ENCODE assay signal across 1 cellular context in the genomic region with DNA sequence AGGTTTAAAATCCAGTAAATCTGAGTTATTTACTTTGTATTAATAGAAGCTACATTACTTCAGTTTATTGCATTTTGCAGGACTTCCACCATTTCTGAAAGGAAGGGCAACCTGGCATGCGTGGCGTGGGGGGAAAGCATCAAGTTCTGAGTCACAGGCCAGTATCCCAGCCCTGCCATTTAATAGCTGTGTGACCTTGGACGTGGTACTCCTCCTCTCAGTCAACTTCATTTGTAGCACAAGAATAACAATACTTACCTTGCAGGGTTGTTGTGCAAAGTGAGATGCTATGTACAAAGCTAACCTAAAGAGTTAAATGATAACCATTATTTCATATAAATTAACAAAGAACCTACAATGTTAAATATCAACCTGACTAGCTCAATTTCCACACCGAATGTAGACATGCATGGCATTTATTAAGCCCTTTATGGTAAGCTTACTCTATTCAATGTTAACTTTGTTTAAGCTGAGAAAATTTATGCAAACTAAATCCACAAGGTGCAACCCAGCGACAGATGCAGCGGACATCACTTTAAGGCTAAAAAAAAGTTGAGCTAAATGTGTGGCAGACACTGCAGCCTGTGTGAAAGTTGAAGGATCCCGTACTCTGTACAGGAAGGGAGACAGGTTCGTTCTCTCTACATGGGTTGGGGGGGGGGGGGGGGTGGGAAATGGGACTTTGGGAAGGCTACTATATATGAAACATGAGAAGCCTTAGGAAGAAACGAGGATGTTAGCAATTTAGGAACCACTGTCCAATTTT.
A peak's percentile ranks its signal among the peaks of the same experiment; 100 is the strongest.
TF ChIP-seq lines count a peak whose summit lies in the region.

No MANE protein-coding gene starts in this region.

TF ChIP-seq in HepG2, 621 proteins besides CTCF, POLR2A, EP300 and RAD21 (continued from another document and continues in another):
- TF ChIP-seq PAXIP1 (CRISPR knock-in tag; conservative IDR thresholded peaks at IDR 0.05), result 0 out of 2 replicates have a peak, but pooled peaks have one; percentile 13
- TF ChIP-seq ZMYM3 (CRISPR knock-in tag; IDR thresholded peaks at IDR 0.05), result peak; percentile 93
- no peak for TF ChIP-seq GRHL1 (CRISPR knock-in tag; conservative IDR thresholded peaks at IDR 0.05)
- no peak for TF ChIP-seq TOPORS (CRISPR knock-in tag; IDR thresholded peaks at IDR 0.05)
- TF ChIP-seq PHF8 (CRISPR knock-in tag; IDR thresholded peaks at IDR 0.05), result no peak
- TF ChIP-seq, protein P1, sequence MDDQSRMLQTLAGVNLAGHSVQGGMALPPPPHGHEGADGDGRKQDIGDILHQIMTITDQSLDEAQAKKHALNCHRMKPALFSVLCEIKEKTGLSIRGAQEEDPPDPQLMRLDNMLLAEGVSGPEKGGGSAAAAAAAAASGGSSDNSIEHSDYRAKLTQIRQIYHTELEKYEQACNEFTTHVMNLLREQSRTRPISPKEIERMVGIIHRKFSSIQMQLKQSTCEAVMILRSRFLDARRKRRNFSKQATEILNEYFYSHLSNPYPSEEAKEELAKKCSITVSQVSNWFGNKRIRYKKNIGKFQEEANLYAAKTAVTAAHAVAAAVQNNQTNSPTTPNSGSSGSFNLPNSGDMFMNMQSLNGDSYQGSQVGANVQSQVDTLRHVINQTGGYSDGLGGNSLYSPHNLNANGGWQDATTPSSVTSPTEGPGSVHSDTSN (CRISPR knock-in tag; IDR thresholded peaks at IDR 0.05; ENCODE audit: borderline replicate concordance), result no peak
- TF ChIP-seq ZNF772 (CRISPR knock-in tag; IDR thresholded peaks at IDR 0.05), result no peak
- TF ChIP-seq, protein P2, sequence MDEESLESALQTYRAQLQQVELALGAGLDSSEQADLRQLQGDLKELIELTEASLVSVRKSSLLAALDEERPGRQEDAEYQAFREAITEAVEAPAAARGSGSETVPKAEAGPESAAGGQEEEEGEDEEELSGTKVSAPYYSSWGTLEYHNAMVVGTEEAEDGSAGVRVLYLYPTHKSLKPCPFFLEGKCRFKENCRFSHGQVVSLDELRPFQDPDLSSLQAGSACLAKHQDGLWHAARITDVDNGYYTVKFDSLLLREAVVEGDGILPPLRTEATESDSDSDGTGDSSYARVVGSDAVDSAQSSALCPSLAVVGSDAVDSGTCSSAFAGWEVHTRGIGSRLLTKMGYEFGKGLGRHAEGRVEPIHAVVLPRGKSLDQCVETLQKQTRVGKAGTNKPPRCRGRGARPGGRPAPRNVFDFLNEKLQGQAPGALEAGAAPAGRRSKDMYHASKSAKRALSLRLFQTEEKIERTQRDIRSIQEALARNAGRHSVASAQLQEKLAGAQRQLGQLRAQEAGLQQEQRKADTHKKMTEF (CRISPR knock-in tag; IDR thresholded peaks at IDR 0.05), result 0 out of 2 replicates have a peak, but pooled peaks have one; percentile 17
- no peak for TF ChIP-seq ZNF138 (CRISPR knock-in tag; IDR thresholded peaks at IDR 0.05; ENCODE audit: low read depth)
- 0 out of 2 replicates have a peak, but pooled peaks have one; percentile 18 for TF ChIP-seq STAG1 (CRISPR knock-in tag; IDR thresholded peaks at IDR 0.05)
- no peak for TF ChIP-seq ZNF773 (CRISPR knock-in tag; IDR thresholded peaks at IDR 0.05; ENCODE audit: borderline replicate concordance)
- TF ChIP-seq GATAD2A (CRISPR knock-in tag; IDR thresholded peaks at IDR 0.05), result peak; percentile 65; the same call in 1 of the 2 replicates
- no peak for TF ChIP-seq NR1H2 (CRISPR knock-in tag; IDR thresholded peaks at IDR 0.05; ENCODE audit: borderline replicate concordance, low read depth)
- no peak for TF ChIP-seq PHF5A (CRISPR knock-in tag; IDR thresholded peaks at IDR 0.05; ENCODE audit: low read depth, unreplicated experiment)
- no peak for TF ChIP-seq SMAD3 (CRISPR knock-in tag; IDR thresholded peaks at IDR 0.05)
- no peak for TF ChIP-seq ZNF121 (CRISPR knock-in tag; IDR thresholded peaks at IDR 0.05)
- no peak for TF ChIP-seq NFKB2 (CRISPR knock-in tag; IDR thresholded peaks at IDR 0.05; ENCODE audit: borderline replicate concordance)
- TF ChIP-seq ASH2L (IDR thresholded peaks at IDR 0.05; ENCODE audit: insufficient read length, low read depth, low read length), result no peak
- TF ChIP-seq ADNP (CRISPR knock-in tag; IDR thresholded peaks at IDR 0.05), result peak; percentile 62; the same call in 1 of the 2 replicates
- TF ChIP-seq ZNF737 (CRISPR knock-in tag; IDR thresholded peaks at IDR 0.05; ENCODE audit: borderline replicate concordance), result no peak
- no peak for TF ChIP-seq TIGD3 (CRISPR knock-in tag; IDR thresholded peaks at IDR 0.05; ENCODE audit: borderline replicate concordance)
- TF ChIP-seq, protein P3, sequence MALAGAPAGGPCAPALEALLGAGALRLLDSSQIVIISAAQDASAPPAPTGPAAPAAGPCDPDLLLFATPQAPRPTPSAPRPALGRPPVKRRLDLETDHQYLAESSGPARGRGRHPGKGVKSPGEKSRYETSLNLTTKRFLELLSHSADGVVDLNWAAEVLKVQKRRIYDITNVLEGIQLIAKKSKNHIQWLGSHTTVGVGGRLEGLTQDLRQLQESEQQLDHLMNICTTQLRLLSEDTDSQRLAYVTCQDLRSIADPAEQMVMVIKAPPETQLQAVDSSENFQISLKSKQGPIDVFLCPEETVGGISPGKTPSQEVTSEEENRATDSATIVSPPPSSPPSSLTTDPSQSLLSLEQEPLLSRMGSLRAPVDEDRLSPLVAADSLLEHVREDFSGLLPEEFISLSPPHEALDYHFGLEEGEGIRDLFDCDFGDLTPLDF (CRISPR knock-in tag; IDR thresholded peaks at IDR 0.05), result no peak
- TF ChIP-seq BORCS8-MEF2B (CRISPR knock-in tag; IDR thresholded peaks at IDR 0.05), result no peak
- peak; percentile 83 for TF ChIP-seq ZNF652 (CRISPR knock-in tag; IDR thresholded peaks at IDR 0.05; ENCODE audit: borderline replicate concordance, low read depth)
- no peak for TF ChIP-seq RFX5 (IDR thresholded peaks at IDR 0.05; ENCODE audit: low read depth, low read length)
- no peak for TF ChIP-seq ZNF788 (CRISPR knock-in tag; IDR thresholded peaks at IDR 0.05; ENCODE audit: borderline replicate concordance)
- TF ChIP-seq, protein P4, sequence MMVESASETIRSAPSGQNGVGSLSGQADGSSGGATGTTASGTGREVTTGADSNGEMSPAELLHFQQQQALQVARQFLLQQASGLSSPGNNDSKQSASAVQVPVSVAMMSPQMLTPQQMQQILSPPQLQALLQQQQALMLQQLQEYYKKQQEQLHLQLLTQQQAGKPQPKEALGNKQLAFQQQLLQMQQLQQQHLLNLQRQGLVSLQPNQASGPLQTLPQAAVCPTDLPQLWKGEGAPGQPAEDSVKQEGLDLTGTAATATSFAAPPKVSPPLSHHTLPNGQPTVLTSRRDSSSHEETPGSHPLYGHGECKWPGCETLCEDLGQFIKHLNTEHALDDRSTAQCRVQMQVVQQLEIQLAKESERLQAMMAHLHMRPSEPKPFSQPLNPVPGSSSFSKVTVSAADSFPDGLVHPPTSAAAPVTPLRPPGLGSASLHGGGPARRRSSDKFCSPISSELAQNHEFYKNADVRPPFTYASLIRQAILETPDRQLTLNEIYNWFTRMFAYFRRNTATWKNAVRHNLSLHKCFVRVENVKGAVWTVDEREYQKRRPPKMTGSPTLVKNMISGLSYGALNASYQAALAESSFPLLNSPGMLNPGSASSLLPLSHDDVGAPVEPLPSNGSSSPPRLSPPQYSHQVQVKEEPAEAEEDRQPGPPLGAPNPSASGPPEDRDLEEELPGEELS (CRISPR knock-in tag; IDR thresholded peaks at IDR 0.05), result 0 out of 2 replicates have a peak, but pooled peaks have one; percentile 28
- no peak for TF ChIP-seq SNRNP70 (IDR thresholded peaks at IDR 0.05; ENCODE audit: low read depth, low read length)
- TF ChIP-seq SIN3A (IDR thresholded peaks at IDR 0.05; ENCODE audit: borderline replicate concordance, low read depth, low read length), result 0 out of 2 replicates have a peak, but pooled peaks have one; percentile 2
- no peak for TF ChIP-seq KLF15 (CRISPR knock-in tag; IDR thresholded peaks at IDR 0.05; ENCODE audit: borderline replicate concordance)
- TF ChIP-seq SP1 (IDR thresholded peaks at IDR 0.05), result no peak
- TF ChIP-seq SP1 (CRISPR knock-in tag; IDR thresholded peaks at IDR 0.05), result no peak
- TF ChIP-seq POLR2AphosphoS2 (IDR thresholded peaks at IDR 0.05; ENCODE audit: low read depth, low read length), result peak; percentile 66; the same call in 1 of the 2 replicates
- TF ChIP-seq ETV5 (CRISPR knock-in tag; IDR thresholded peaks at IDR 0.05; ENCODE audit: borderline replicate concordance), result no peak
- no peak for TF ChIP-seq MTF2 (CRISPR knock-in tag; IDR thresholded peaks at IDR 0.05; ENCODE audit: borderline replicate concordance)
- TF ChIP-seq ETV6 (CRISPR knock-in tag; conservative IDR thresholded peaks at IDR 0.05), result no peak
- peak; percentile 65 for TF ChIP-seq RBM22 (optimal IDR thresholded peaks at IDR 0.05; ENCODE audit: low read length)
- no peak for TF ChIP-seq FOXA1 (IDR thresholded peaks at IDR 0.05)
- TF ChIP-seq FOXA1 (CRISPR knock-in tag; IDR thresholded peaks at IDR 0.05), result peak; percentile 23; the same call in 1 of the 2 replicates
- no peak for TF ChIP-seq KLF11 (CRISPR knock-in tag; IDR thresholded peaks at IDR 0.05)
- no peak for TF ChIP-seq ATM (IDR thresholded peaks at IDR 0.05; ENCODE audit: borderline replicate concordance)
- TF ChIP-seq, protein P5, sequence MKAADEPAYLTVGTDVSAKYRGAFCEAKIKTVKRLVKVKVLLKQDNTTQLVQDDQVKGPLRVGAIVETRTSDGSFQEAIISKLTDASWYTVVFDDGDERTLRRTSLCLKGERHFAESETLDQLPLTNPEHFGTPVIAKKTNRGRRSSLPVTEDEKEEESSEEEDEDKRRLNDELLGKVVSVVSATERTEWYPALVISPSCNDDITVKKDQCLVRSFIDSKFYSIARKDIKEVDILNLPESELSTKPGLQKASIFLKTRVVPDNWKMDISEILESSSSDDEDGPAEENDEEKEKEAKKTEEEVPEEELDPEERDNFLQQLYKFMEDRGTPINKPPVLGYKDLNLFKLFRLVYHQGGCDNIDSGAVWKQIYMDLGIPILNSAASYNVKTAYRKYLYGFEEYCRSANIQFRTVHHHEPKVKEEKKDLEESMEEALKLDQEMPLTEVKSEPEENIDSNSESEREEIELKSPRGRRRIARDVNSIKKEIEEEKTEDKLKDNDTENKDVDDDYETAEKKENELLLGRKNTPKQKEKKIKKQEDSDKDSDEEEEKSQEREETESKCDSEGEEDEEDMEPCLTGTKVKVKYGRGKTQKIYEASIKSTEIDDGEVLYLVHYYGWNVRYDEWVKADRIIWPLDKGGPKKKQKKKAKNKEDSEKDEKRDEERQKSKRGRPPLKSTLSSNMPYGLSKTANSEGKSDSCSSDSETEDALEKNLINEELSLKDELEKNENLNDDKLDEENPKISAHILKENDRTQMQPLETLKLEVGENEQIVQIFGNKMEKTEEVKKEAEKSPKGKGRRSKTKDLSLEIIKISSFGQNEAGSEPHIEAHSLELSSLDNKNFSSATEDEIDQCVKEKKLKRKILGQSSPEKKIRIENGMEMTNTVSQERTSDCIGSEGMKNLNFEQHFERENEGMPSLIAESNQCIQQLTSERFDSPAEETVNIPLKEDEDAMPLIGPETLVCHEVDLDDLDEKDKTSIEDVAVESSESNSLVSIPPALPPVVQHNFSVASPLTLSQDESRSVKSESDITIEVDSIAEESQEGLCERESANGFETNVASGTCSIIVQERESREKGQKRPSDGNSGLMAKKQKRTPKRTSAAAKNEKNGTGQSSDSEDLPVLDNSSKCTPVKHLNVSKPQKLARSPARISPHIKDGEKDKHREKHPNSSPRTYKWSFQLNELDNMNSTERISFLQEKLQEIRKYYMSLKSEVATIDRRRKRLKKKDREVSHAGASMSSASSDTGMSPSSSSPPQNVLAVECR (CRISPR knock-in tag; IDR thresholded peaks at IDR 0.05; ENCODE audit: borderline replicate concordance), result peak; percentile 47; the same call in 1 of the 2 replicates
- no peak for TF ChIP-seq ATF3 (CRISPR knock-in tag; IDR thresholded peaks at IDR 0.05)
- no peak for TF ChIP-seq ZEB1 (IDR thresholded peaks at IDR 0.05; ENCODE audit: insufficient replicate concordance, low read depth)
- TF ChIP-seq NKX3-1 (CRISPR knock-in tag; IDR thresholded peaks at IDR 0.05), result no peak
